Comparison of ENCODE assay signal across 6 cellular contexts in genomic region chr3:129881261-129881660, GRCh38.
"Had no signal": no experiment of that assay in that cellular context is flagged by ENCODE, and none has a peak within 500 bp of the region (broad histone marks: within the 10 kb centered on the region; RNA-seq: fewer than 3 reads in every experiment).

No MANE protein-coding gene starts in this region.

- H3K27ac ChIP-seq: HL-60 had no signal

- H3K4me2 ChIP-seq: GM23338 had no signal

- H2AFZ ChIP-seq: GM23338 had no signal

- ATAC-seq: GM23338, HepG2 had no signal

- DNase-seq: H9, HCEC 1CT, KBM-7 had no signal

- H3K4me3 ChIP-seq: GM23338 had no signal
